Comparison of ENCODE assay signal across 1 cellular context in genomic region chr2:201808070-201808469, GRCh38.
TF ChIP-seq lines count a peak whose summit lies in the region.

No MANE protein-coding gene starts in this region.

TF ChIP-seq in GM23338, 12 proteins besides CTCF, POLR2A, EP300 and RAD21 (continued from another document):
- TF ChIP-seq, protein P1, sequence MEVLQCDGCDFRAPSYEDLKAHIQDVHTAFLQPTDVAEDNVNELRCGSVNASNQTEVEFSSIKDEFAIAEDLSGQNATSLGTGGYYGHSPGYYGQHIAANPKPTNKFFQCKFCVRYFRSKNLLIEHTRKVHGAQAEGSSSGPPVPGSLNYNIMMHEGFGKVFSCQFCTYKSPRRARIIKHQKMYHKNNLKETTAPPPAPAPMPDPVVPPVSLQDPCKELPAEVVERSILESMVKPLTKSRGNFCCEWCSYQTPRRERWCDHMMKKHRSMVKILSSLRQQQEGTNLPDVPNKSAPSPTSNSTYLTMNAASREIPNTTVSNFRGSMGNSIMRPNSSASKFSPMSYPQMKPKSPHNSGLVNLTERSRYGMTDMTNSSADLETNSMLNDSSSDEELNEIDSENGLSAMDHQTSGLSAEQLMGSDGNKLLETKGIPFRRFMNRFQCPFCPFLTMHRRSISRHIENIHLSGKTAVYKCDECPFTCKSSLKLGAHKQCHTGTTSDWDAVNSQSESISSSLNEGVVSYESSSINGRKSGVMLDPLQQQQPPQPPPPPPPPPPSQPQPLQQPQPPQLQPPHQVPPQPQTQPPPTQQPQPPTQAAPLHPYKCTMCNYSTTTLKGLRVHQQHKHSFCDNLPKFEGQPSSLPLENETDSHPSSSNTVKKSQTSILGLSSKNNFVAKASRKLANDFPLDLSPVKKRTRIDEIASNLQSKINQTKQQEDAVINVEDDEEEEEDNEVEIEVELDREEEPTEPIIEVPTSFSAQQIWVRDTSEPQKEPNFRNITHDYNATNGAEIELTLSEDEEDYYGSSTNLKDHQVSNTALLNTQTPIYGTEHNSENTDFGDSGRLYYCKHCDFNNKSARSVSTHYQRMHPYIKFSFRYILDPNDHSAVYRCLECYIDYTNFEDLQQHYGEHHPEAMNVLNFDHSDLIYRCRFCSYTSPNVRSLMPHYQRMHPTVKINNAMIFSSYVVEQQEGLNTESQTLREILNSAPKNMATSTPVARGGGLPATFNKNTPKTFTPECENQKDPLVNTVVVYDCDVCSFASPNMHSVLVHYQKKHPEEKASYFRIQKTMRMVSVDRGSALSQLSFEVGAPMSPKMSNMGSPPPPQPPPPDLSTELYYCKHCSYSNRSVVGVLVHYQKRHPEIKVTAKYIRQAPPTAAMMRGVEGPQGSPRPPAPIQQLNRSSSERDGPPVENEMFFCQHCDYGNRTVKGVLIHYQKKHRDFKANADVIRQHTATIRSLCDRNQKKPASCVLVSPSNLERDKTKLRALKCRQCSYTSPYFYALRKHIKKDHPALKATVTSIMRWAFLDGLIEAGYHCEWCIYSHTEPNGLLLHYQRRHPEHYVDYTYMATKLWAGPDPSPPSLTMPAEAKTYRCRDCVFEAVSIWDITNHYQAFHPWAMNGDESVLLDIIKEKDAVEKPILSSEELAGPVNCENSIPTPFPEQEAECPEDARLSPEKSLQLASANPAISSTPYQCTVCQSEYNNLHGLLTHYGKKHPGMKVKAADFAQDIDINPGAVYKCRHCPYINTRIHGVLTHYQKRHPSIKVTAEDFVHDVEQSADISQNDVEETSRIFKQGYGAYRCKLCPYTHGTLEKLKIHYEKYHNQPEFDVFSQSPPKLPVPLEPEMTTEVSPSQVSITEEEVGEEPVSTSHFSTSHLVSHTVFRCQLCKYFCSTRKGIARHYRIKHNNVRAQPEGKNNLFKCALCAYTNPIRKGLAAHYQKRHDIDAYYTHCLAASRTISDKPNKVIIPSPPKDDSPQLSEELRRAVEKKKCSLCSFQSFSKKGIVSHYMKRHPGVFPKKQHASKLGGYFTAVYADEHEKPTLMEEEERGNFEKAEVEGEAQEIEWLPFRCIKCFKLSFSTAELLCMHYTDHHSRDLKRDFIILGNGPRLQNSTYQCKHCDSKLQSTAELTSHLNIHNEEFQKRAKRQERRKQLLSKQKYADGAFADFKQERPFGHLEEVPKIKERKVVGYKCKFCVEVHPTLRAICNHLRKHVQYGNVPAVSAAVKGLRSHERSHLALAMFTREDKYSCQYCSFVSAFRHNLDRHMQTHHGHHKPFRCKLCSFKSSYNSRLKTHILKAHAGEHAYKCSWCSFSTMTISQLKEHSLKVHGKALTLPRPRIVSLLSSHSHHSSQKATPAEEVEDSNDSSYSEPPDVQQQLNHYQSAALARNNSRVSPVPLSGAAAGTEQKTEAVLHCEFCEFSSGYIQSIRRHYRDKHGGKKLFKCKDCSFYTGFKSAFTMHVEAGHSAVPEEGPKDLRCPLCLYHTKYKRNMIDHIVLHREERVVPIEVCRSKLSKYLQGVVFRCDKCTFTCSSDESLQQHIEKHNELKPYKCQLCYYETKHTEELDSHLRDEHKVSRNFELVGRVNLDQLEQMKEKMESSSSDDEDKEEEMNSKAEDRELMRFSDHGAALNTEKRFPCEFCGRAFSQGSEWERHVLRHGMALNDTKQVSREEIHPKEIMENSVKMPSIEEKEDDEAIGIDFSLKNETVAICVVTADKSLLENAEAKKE (CRISPR knock-in tag; IDR thresholded peaks at IDR 0.05) = no peak
- TF ChIP-seq CREB1 (CRISPR knock-in tag; IDR thresholded peaks at IDR 0.05; ENCODE audit: low read depth) = no peak
- TF ChIP-seq NANOG (IDR thresholded peaks at IDR 0.05; ENCODE audit: borderline replicate concordance) = no peak
- TF ChIP-seq STAT1 (IDR thresholded peaks at IDR 0.05; ENCODE audit: unreplicated experiment) = no peak
- TF ChIP-seq, protein P2, sequence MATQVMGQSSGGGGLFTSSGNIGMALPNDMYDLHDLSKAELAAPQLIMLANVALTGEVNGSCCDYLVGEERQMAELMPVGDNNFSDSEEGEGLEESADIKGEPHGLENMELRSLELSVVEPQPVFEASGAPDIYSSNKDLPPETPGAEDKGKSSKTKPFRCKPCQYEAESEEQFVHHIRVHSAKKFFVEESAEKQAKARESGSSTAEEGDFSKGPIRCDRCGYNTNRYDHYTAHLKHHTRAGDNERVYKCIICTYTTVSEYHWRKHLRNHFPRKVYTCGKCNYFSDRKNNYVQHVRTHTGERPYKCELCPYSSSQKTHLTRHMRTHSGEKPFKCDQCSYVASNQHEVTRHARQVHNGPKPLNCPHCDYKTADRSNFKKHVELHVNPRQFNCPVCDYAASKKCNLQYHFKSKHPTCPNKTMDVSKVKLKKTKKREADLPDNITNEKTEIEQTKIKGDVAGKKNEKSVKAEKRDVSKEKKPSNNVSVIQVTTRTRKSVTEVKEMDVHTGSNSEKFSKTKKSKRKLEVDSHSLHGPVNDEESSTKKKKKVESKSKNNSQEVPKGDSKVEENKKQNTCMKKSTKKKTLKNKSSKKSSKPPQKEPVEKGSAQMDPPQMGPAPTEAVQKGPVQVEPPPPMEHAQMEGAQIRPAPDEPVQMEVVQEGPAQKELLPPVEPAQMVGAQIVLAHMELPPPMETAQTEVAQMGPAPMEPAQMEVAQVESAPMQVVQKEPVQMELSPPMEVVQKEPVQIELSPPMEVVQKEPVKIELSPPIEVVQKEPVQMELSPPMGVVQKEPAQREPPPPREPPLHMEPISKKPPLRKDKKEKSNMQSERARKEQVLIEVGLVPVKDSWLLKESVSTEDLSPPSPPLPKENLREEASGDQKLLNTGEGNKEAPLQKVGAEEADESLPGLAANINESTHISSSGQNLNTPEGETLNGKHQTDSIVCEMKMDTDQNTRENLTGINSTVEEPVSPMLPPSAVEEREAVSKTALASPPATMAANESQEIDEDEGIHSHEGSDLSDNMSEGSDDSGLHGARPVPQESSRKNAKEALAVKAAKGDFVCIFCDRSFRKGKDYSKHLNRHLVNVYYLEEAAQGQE (IDR thresholded peaks at IDR 0.05; ENCODE audit: unreplicated experiment) = no peak
- TF ChIP-seq ZNF114 (CRISPR knock-in tag; IDR thresholded peaks at IDR 0.05) = no peak
- TF ChIP-seq EZH2 (IDR thresholded peaks at IDR 0.05; ENCODE audit: low read depth, unreplicated experiment) = no peak
- TF ChIP-seq ZNF331 (CRISPR knock-in tag; IDR thresholded peaks at IDR 0.05; ENCODE audit: low read depth) = no peak
- TF ChIP-seq POLR2AphosphoS5 (IDR thresholded peaks at IDR 0.05; ENCODE audit: low read depth) = no peak
